ENCODE assay signal across 28 cellular contexts in the genomic region with DNA sequence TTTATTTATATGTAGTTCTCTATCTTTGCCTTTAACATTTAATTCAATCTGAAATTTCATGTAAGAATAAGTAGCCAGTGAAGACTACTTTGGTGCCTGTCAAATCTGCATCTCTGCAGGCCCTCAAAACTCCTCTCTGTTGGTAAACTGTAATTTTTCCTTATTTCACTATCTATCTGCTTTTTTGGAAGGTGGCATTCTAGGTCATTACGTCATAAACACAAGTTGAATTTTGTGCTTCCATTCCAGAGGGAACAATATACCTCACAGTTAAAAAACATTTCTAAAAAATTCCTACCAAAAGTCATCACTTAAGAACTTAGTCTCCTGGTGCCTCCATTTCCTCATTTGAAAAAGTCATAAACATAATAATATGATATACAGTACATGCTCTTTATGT.
"Had no signal": no experiment of that assay in that cellular context is flagged by ENCODE, and none has a peak within 500 bp of the region (broad histone marks: within the 10 kb centered on the region; RNA-seq: fewer than 3 reads in every experiment).

No MANE protein-coding gene starts in this region.

- H3K4me1 ChIP-seq: breast epithelium, SJCRH30 had no signal

- H3K27me3 ChIP-seq: adrenal gland, body of pancreas, breast epithelium, SJCRH30 had no signal

- H3K27ac ChIP-seq: adrenal gland, body of pancreas, SJCRH30, SK-N-MC had no signal

- ATAC-seq: activated naive CD4-positive, alpha-beta T cell treated with anti-CD3 and anti-CD28 coated beads, Interleukin-2, amount 50 U/mL, for 72 hours; activated T-cell treated with anti-CD3 and anti-CD28 coated beads, Interleukin-2, amount 50 U/mL, for 4 hours; body of pancreas; K562; Panc1 had no signal

- H3K4me3 ChIP-seq: adrenal gland, body of pancreas, breast epithelium, K562, SJCRH30, SK-N-MC had no signal

- H3K27me3 Mint-ChIP-seq: activated CD4-positive, alpha-beta memory T cell treated with anti-CD3 and anti-CD28 coated beads for 36 hours had no signal

- H3K4me3 Mint-ChIP-seq: activated CD4-positive, alpha-beta memory T cell treated with anti-CD3 and anti-CD28 coated beads for 36 hours; activated naive CD4-positive, alpha-beta T cell treated with anti-CD3 and anti-CD28 coated beads for 36 hours; activated T-cell treated with anti-CD3 and anti-CD28 coated beads, Interleukin-2, amount 50 U/mL, for 4 hours; activated T-helper 1 cell treated with anti-CD3 and anti-CD28 coated beads, Interleukin-12 subunit alpha, Interleukin-12 subunit beta, Interleukin-2, Interleukin-4 antibody, amounts not matched to agents 30 ng/mL and 10 ng/mL and 1 ng/mL, durations not matched to agents 14 hours and 24 hours and 36 hours; T-helper 1 cell treated with Interleukin-12 subunit alpha and Interleukin-12 subunit beta and Interleukin-4 antibody, amounts not matched to agents 30 μg/mL and 1 μg/mL, for 36 hours; T-helper 2 cell treated with Interferon-gamma antibody and Interleukin-4, amounts not matched to agents 5 μg/mL and 100 μg/mL, for 36 hours had no signal

- DNase-seq: activated CD4-positive, alpha-beta memory T cell treated with anti-CD3 and anti-CD28 coated beads for 36 hours; activated CD4-positive, alpha-beta T cell treated with anti-CD3 and anti-CD28 coated beads, Interleukin-2, amount 50 U/mL, for 1 hour; activated CD8-positive, alpha-beta memory T cell treated with anti-CD3 and anti-CD28 coated beads, Interleukin-2, amount 50 U/mL, for 4 hours; activated gamma-delta T cell treated with Interleukin-2 at 50 U/mL for 16 hours; activated naive CD4-positive, alpha-beta T cell treated with anti-CD3 and anti-CD28 coated beads for 36 hours; activated T-cell treated with anti-CD3 and anti-CD28 coated beads for 4 hours; activated T-cell treated with anti-CD3 and anti-CD28 coated beads, Interleukin-2, amount 50 U/mL, for 4 hours; adrenal gland; body of pancreas; NCI-H1092 treated with DMSO at 0.1 percent for 48 hours; NCI-H1417; NCI-H146; NCI-H187; NCI-H2107; NCI-H2171; NCI-H510A; NCI-H748 treated with DMSO at 0.1 percent for 48 hours; NK-92 treated with Interleukin-12 subunit alpha and Interleukin-12 subunit beta, amount 100 ng/mL, for 24 hours; SHP77; SJCRH30 had no signal

- H3K9me3 Mint-ChIP-seq: activated CD4-positive, alpha-beta memory T cell treated with anti-CD3 and anti-CD28 coated beads for 36 hours; activated naive CD4-positive, alpha-beta T cell treated with anti-CD3 and anti-CD28 coated beads for 36 hours; activated naive CD4-positive, alpha-beta T cell treated with anti-CD3 and anti-CD28 coated beads, Interleukin-2, amount 50 U/mL, for 72 hours; activated T-cell treated with anti-CD3 and anti-CD28 coated beads, Interleukin-2, amount 50 U/mL, for 4 hours; activated T-helper 1 cell treated with anti-CD3 and anti-CD28 coated beads, Interleukin-12 subunit alpha, Interleukin-12 subunit beta, Interleukin-2, Interleukin-4 antibody, amounts not matched to agents 30 ng/mL and 10 ng/mL and 1 ng/mL, durations not matched to agents 14 hours and 24 hours and 36 hours; T-helper 1 cell treated with Interleukin-12 subunit alpha and Interleukin-12 subunit beta and Interleukin-4 antibody, amounts not matched to agents 30 μg/mL and 1 μg/mL, for 36 hours; T-helper 2 cell treated with Interferon-gamma antibody and Interleukin-4, amounts not matched to agents 5 μg/mL and 100 μg/mL, for 36 hours had no signal

- H3K27ac Mint-ChIP-seq: activated CD4-positive, alpha-beta memory T cell treated with anti-CD3 and anti-CD28 coated beads for 36 hours; activated naive CD4-positive, alpha-beta T cell treated with anti-CD3 and anti-CD28 coated beads for 36 hours; activated T-helper 1 cell treated with anti-CD3 and anti-CD28 coated beads, Interleukin-12 subunit alpha, Interleukin-12 subunit beta, Interleukin-2, Interleukin-4 antibody, amounts not matched to agents 30 ng/mL and 10 ng/mL and 1 ng/mL, durations not matched to agents 14 hours and 24 hours and 36 hours; T-helper 1 cell treated with Interleukin-12 subunit alpha and Interleukin-12 subunit beta and Interleukin-4 antibody, amounts not matched to agents 30 μg/mL and 1 μg/mL, for 36 hours; T-helper 2 cell treated with Interferon-gamma antibody and Interleukin-4, amounts not matched to agents 5 μg/mL and 100 μg/mL, for 36 hours had no signal

- H3K9me3 ChIP-seq: adrenal gland, body of pancreas, breast epithelium, SJCRH30 had no signal

- H3K36me3 ChIP-seq: adrenal gland, breast epithelium had no signal

- H3K36me3 Mint-ChIP-seq: activated CD4-positive, alpha-beta memory T cell treated with anti-CD3 and anti-CD28 coated beads for 36 hours; activated naive CD4-positive, alpha-beta T cell treated with anti-CD3 and anti-CD28 coated beads, Interleukin-2, amount 50 U/mL, for 72 hours had no signal
